11 cellular contexts compared by ENCODE assay signal in genomic region chr7:90605055-90605454, GRCh38. TPM values are rescaled to one million over a fixed set of nuclear protein-coding genes. Genes with fewer than 3 reads are reported as not detected.
DNase-seq lines count a peak whose midpoint lies in the region; ATAC-seq and TF ChIP-seq lines count a peak whose summit lies in the region.
"Had no signal": no experiment of that assay in that cellular context is flagged by ENCODE, and none has a peak within 500 bp of the region (broad histone marks: within the 10 kb centered on the region; RNA-seq: fewer than 3 reads in every experiment).

No MANE protein-coding gene starts in this region.

- H3K36me3 ChIP-seq in SK-N-SH (replicated peaks in 1 of 2; ENCODE audit: control insufficient read depth in 1 of 2, insufficient read depth in 2 of 2, low read length in 1 of 2): peaks cover 0 to 38% of the 10 kb centered on the region in 2 experiments
- H3K36me3 ChIP-seq in osteoblast (ENCODE audit: insufficient read depth, low read length): no peaks in the 10 kb centered on the region
- H3K36me3 ChIP-seq: vagina had no signal

- no peak overlapping the region for H3K9ac ChIP-seq in SK-N-SH

- no peaks in the 10 kb centered on the region for H3K27me3 Mint-ChIP-seq in stimulated activated memory B cell treated with anti-CD40 and anti-IgM and Interleukin-4, amounts not matched to agents 10 μg/mL and 1 μg/mL and 100 μg/mL, for 72 hours

- no peak overlapping the region for H3K4me3 Mint-ChIP-seq in stimulated activated memory B cell treated with anti-CD40 and anti-IgM and Interleukin-4, amounts not matched to agents 10 μg/mL and 1 μg/mL and 100 μg/mL, for 72 hours

- H3K4me3 ChIP-seq in SK-N-SH (ENCODE audit: low read depth in 2 of 2, low read length in 1 of 2) (no peak overlapping the region), osteoblast (ENCODE audit: insufficient read depth, low read length) (no peak overlapping the region)
- H3K4me3 ChIP-seq: vagina had no signal

- TF ChIP-seq CTCF in SK-N-SH (IDR thresholded peaks at IDR 0.05) (no peak), osteoblast (IDR thresholded peaks at IDR 0.05; ENCODE audit: extremely low read depth, low read depth, low read length) (no peak)

- no peaks in the 10 kb centered on the region for H3K27me3 ChIP-seq in SK-N-SH (ENCODE audit: insufficient read depth)
- no peaks in the 10 kb centered on the region for H3K27me3 ChIP-seq in osteoblast (ENCODE audit: insufficient read depth, low read length)
- H3K27me3 ChIP-seq: vagina had no signal

- ATAC-seq in SK-N-SH treated with all-trans-retinoic acid at 6 μM for 48 hours (no peak), HG03280 (IDR thresholded peaks at IDR 0.05; ENCODE audit: unreplicated experiment) (no peak)
- no peak for ATAC-seq in stimulated activated memory B cell treated with anti-CD40 and anti-IgM and Interleukin-4, amounts not matched to agents 10 μg/mL and 1 μg/mL and 100 μg/mL, for 72 hours
- ATAC-seq: sciatic nerve had no signal

- H3K4me1 ChIP-seq in SK-N-SH (ENCODE audit: control insufficient read depth in 1 of 2, insufficient read depth in 2 of 2, low read depth in 1 of 2, low read length in 1 of 2) (peaks cover 12 to 19% of the 10 kb centered on the region in 2 experiments; a peak in 3 of 4 replicates), osteoblast (ENCODE audit: insufficient read depth, low read length) (no peaks in the 10 kb centered on the region)
- H3K4me1 ChIP-seq: vagina had no signal

- H2AFZ ChIP-seq in SK-N-SH (ENCODE audit: low read depth): no peak overlapping the region
- no peak overlapping the region for H2AFZ ChIP-seq in osteoblast (ENCODE audit: low read length)

- H3K4me2 ChIP-seq in SK-N-SH: no peak overlapping the region
- no peak overlapping the region for H3K4me2 ChIP-seq in osteoblast (ENCODE audit: insufficient read depth, low read length)

- no peaks in the 10 kb centered on the region for H3F3A ChIP-seq in SK-N-SH (replicated peaks; ENCODE audit: insufficient read depth)

- no peak for TF ChIP-seq RAD21 in SK-N-SH (IDR thresholded peaks at IDR 0.05; ENCODE audit: low read length)

- H3K9me3 Mint-ChIP-seq in stimulated activated memory B cell treated with anti-CD40 and anti-IgM and Interleukin-4, amounts not matched to agents 10 μg/mL and 1 μg/mL and 100 μg/mL, for 72 hours: no peaks in the 10 kb centered on the region

- CTCF ChIA-PET in SK-N-SH (lab: Yijun Ruan, JAX): interaction anchor here (1.3 to 6.4 kb wide), 5 partner anchors 9 to 150 kb away, joined by 4 to 38 read pairs (median 5); partner anchors contain the start of gene CDK14

- H3K27ac ChIP-seq in SK-N-SH (ENCODE audit: low read depth in 2 of 2, low read length in 1 of 2): peak overlapping the region in 1 of 2 experiments; percentile 48; a peak in 1 of 4 replicates
- no peak overlapping the region for H3K27ac ChIP-seq in osteoblast (ENCODE audit: low read depth, low read length)
- H3K27ac ChIP-seq: vagina had no signal

- peaks cover 8% of the 10 kb centered on the region for H3K36me3 Mint-ChIP-seq in stimulated activated memory B cell treated with anti-CD40 and anti-IgM and Interleukin-4, amounts not matched to agents 10 μg/mL and 1 μg/mL and 100 μg/mL, for 72 hours

- 78% methylated on average over 2 of the region's 2 CpGs for whole genome bisulfite sequencing in SK-N-SH (ENCODE audit: low lambda C conversion rate)

- H3K9me3 ChIP-seq in SK-N-SH (no peaks in the 10 kb centered on the region), osteoblast (ENCODE audit: low read depth, low read length) (no peaks in the 10 kb centered on the region)
- H3K9me3 ChIP-seq: vagina had no signal

- DNase-seq in SK-N-SH: peak; percentile 33
- peak; percentile 67 for DNase-seq in NCI-H1105 (lab: John Stamatoyannopoulos, UW)
- DNase-seq in NCI-H82 treated with DMSO at 0.1 percent for 48 hours (lab: John Stamatoyannopoulos, UW; ENCODE audit: unreplicated experiment): peak; percentile 51
- no peak for DNase-seq in osteoblast (ENCODE audit: insufficient read length, low spot score, missing footprints)
- no peak for DNase-seq in SW480 (ENCODE audit: low spot score)
- DNase-seq: aorta had no signal

- H3K79me2 ChIP-seq in SK-N-SH (ENCODE audit: insufficient read depth) (peaks cover 100% of the 10 kb centered on the region), osteoblast (ENCODE audit: insufficient read depth, low read length) (peaks cover 93% of the 10 kb centered on the region)

- TF ChIP-seq EP300 in SK-N-SH (IDR thresholded peaks at IDR 0.05; ENCODE audit: borderline replicate concordance in 1 of 2, low read depth in 1 of 2, low read length in 1 of 2): no peak; a peak in 1 of 4 replicates

- H4K20me1 ChIP-seq in SK-N-SH (ENCODE audit: insufficient read depth) (peaks cover 73% of the 10 kb centered on the region), osteoblast (ENCODE audit: insufficient read depth, low read length) (peaks cover 15% of the 10 kb centered on the region)

- POLR2A ChIA-PET in SK-N-SH (lab: Yijun Ruan, JAX): no interaction called here

- peak overlapping the region; percentile 39 for H3K27ac Mint-ChIP-seq in stimulated activated memory B cell treated with anti-CD40 and anti-IgM and Interleukin-4, amounts not matched to agents 10 μg/mL and 1 μg/mL and 100 μg/mL, for 72 hours

- no peaks in the 10 kb centered on the region for H3K9me2 ChIP-seq in SK-N-SH

- peaks cover 34% of the 10 kb centered on the region for H3K4me1 Mint-ChIP-seq in stimulated activated memory B cell treated with anti-CD40 and anti-IgM and Interleukin-4, amounts not matched to agents 10 μg/mL and 1 μg/mL and 100 μg/mL, for 72 hours

TF ChIP-seq in SK-N-SH, 30 proteins besides CTCF, POLR2A, EP300 and RAD21:
- TF ChIP-seq EZH2phosphoT487 (IDR thresholded peaks at IDR 0.05; ENCODE audit: borderline replicate concordance, low read depth) (no peak), MXI1 (IDR thresholded peaks at IDR 0.05; ENCODE audit: low read depth, low read length) (peak; percentile 64), FOXJ3 (CRISPR knock-in tag; IDR thresholded peaks at IDR 0.05) (no peak)

TF ChIP-seq in SK-N-SH treated with all-trans-retinoic acid at 6 μM for 48 hours, 23 proteins besides CTCF, POLR2A, EP300 and RAD21:
- TF ChIP-seq BACH2 (CRISPR knock-in tag; IDR thresholded peaks at IDR 0.05; ENCODE audit: borderline replicate concordance) (no peak), GLIS3 (CRISPR knock-in tag; IDR thresholded peaks at IDR 0.05) (no peak), ZFP30 (CRISPR knock-in tag; IDR thresholded peaks at IDR 0.05) (no peak), RARB (CRISPR knock-in tag; IDR thresholded peaks at IDR 0.05) (no peak), ZNF70 (CRISPR knock-in tag; IDR thresholded peaks at IDR 0.05) (no peak), ZFP3 (CRISPR knock-in tag; IDR thresholded peaks at IDR 0.05) (no peak), ARNTL (CRISPR knock-in tag; IDR thresholded peaks at IDR 0.05; ENCODE audit: borderline replicate concordance, low read depth) (no peak), CSDC2 (CRISPR knock-in tag; IDR thresholded peaks at IDR 0.05) (no peak), OSR1 (CRISPR knock-in tag; IDR thresholded peaks at IDR 0.05) (no peak)
- TF ChIP-seq, protein P1, sequence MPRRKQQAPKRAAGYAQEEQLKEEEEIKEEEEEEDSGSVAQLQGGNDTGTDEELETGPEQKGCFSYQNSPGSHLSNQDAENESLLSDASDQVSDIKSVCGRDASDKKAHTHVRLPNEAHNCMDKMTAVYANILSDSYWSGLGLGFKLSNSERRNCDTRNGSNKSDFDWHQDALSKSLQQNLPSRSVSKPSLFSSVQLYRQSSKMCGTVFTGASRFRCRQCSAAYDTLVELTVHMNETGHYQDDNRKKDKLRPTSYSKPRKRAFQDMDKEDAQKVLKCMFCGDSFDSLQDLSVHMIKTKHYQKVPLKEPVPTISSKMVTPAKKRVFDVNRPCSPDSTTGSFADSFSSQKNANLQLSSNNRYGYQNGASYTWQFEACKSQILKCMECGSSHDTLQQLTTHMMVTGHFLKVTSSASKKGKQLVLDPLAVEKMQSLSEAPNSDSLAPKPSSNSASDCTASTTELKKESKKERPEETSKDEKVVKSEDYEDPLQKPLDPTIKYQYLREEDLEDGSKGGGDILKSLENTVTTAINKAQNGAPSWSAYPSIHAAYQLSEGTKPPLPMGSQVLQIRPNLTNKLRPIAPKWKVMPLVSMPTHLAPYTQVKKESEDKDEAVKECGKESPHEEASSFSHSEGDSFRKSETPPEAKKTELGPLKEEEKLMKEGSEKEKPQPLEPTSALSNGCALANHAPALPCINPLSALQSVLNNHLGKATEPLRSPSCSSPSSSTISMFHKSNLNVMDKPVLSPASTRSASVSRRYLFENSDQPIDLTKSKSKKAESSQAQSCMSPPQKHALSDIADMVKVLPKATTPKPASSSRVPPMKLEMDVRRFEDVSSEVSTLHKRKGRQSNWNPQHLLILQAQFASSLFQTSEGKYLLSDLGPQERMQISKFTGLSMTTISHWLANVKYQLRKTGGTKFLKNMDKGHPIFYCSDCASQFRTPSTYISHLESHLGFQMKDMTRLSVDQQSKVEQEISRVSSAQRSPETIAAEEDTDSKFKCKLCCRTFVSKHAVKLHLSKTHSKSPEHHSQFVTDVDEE (CRISPR knock-in tag; IDR thresholded peaks at IDR 0.05): no peak
TF ChIP-seq in SK-N-SH treated with all-trans-retinoic acid at 6 μM for 48 hours: peak in this region for 0.

RNA-seq across cellular contexts. Expression of gene CDK14, which starts 8.9 kb away (rescaled TPM):
- polyA plus RNA-seq in SK-N-SH (2012; rRNA removed): 13.9 and 15.6 TPM in 2 replicates
- 21.5 and 23.1 TPM in 2 replicates for polyA plus RNA-seq in SK-N-SH (2012; cell fraction: cytosol; rRNA removed)
- 7.3 and 13.4 TPM in 2 replicates for polyA plus RNA-seq in SK-N-SH (2012; cell fraction: nucleus; rRNA removed)
- total RNA-seq in osteoblast: 39.1 and 54.8 TPM in 2 replicates

Comparison
In these comparisons a context has a peak if more than half of its experiments do, and no peak if none do; other contexts are left out.
1. DNase-seq: peak in SK-N-SH (single experiment), NCI-H1105 (single experiment) and NCI-H82 treated with DMSO at 0.1 percent for 48 hours (single experiment); none in osteoblast (single experiment) and SW480 (single experiment).